In genomic region chr1:230502306-230502705, GRCh38 we compare ENCODE assay signal across 31 cellular contexts.
"Had no signal": no experiment of that assay in that cellular context is flagged by ENCODE, and none has a peak within 500 bp of the region (broad histone marks: within the 10 kb centered on the region; RNA-seq: fewer than 3 reads in every experiment).

No MANE protein-coding gene starts in this region.

- DNase-seq: activated CD4-positive, alpha-beta T cell treated with anti-CD3 and anti-CD28 coated beads for 48 hours; activated CD4-positive, alpha-beta T cell treated with anti-CD3 and anti-CD28 coated beads, Interleukin-2, amount 50 U/mL, for 48 hours; activated CD8-positive, alpha-beta memory T cell treated with anti-CD3 and anti-CD28 coated beads, Interleukin-2, amount 50 U/mL, for 4 hours; activated effector memory CD4-positive, alpha-beta T cell treated with anti-CD3 and anti-CD28 coated beads, Interleukin-2, amount 50 U/mL, for 16 hours; activated naive CD4-positive, alpha-beta T cell treated with anti-CD3 and anti-CD28 coated beads for 36 hours; activated naive CD8-positive, alpha-beta T cell treated with anti-CD3 and anti-CD28 coated beads, Interleukin-2, amount 10 ng/mL, durations not matched to agents 7 days and 5 days; activated T-cell treated with anti-CD3 and anti-CD28 coated beads, Interleukin-2, amount 50 U/mL, for 1 hour; brain microvascular endothelial cell; endodermal cell; esophagus squamous epithelium; foreskin melanocyte; left ventricle myocardium inferior; naive thymus-derived CD4-positive, alpha-beta T cell; nucleus accumbens; retina; stimulated activated CD4-positive, alpha-beta T cell treated with anti-CD3 and anti-CD28 coated beads, Interleukin-1b, Interleukin-23, amount 100 ng/mL, for 48 hours; stimulated activated CD4-positive, alpha-beta T cell treated with anti-CD3 and anti-CD28 coated beads, Interleukin-4, amount 100 ng/mL, for 4 hours; stimulated activated CD8-positive, alpha-beta memory T cell treated with anti-CD3 and anti-CD28 coated beads, Interleukin-4, amount 100 ng/mL, for 48 hours; stomach; thyroid gland; upper lobe of left lung; WERI-Rb-1 had no signal

- H3K4me3 ChIP-seq: ascending aorta, esophagus squamous epithelium, left ventricle myocardium inferior, pancreas, prostate gland, stomach, thyroid gland, upper lobe of left lung, vagina had no signal

- H3K36me3 Mint-ChIP-seq: activated naive CD8-positive, alpha-beta T cell treated with anti-CD3 and anti-CD28 coated beads, Interleukin-2, amount 10 ng/mL, durations not matched to agents 7 days and 5 days; naive thymus-derived CD4-positive, alpha-beta T cell; stimulated activated memory B cell treated with anti-CD40 and anti-IgM and Interleukin-4, amounts not matched to agents 10 μg/mL and 1 μg/mL and 100 μg/mL, for 72 hours had no signal

- H3K4me1 ChIP-seq: ascending aorta, left ventricle myocardium inferior, prostate gland, upper lobe of left lung had no signal

- H3K27me3 ChIP-seq: ascending aorta, brain microvascular endothelial cell, pancreas, stomach, thyroid gland, upper lobe of left lung, vagina had no signal

- H3K36me3 ChIP-seq: ascending aorta, brain microvascular endothelial cell, esophagus squamous epithelium, left ventricle myocardium inferior, pancreas, prostate gland, stomach, thyroid gland, upper lobe of left lung, vagina, WERI-Rb-1 had no signal

- H3K27ac ChIP-seq: ascending aorta, brain microvascular endothelial cell, esophagus squamous epithelium, left ventricle myocardium inferior, prostate gland, stomach, thyroid gland, upper lobe of left lung, vagina, WERI-Rb-1 had no signal

- H3K27ac Mint-ChIP-seq: activated naive CD4-positive, alpha-beta T cell treated with anti-CD3 and anti-CD28 coated beads for 36 hours; activated naive CD8-positive, alpha-beta T cell treated with anti-CD3 and anti-CD28 coated beads, Interleukin-2, amount 10 ng/mL, durations not matched to agents 7 days and 5 days; activated T-helper 1 cell treated with anti-CD3 and anti-CD28 coated beads, Interleukin-12 subunit alpha, Interleukin-12 subunit beta, Interleukin-2, Interleukin-4 antibody, amounts not matched to agents 30 ng/mL and 10 ng/mL and 1 ng/mL, durations not matched to agents 14 hours and 24 hours and 36 hours; endodermal cell; naive thymus-derived CD4-positive, alpha-beta T cell; stimulated activated memory B cell treated with anti-CD40 and anti-IgM and Interleukin-4, amounts not matched to agents 10 μg/mL and 1 μg/mL and 100 μg/mL, for 72 hours had no signal

- H3K4me3 Mint-ChIP-seq: activated naive CD4-positive, alpha-beta T cell treated with anti-CD3 and anti-CD28 coated beads for 36 hours; activated naive CD8-positive, alpha-beta T cell treated with anti-CD3 and anti-CD28 coated beads, Interleukin-2, amount 10 ng/mL, durations not matched to agents 7 days and 5 days; activated T-helper 1 cell treated with anti-CD3 and anti-CD28 coated beads, Interleukin-12 subunit alpha, Interleukin-12 subunit beta, Interleukin-2, Interleukin-4 antibody, amounts not matched to agents 30 ng/mL and 10 ng/mL and 1 ng/mL, durations not matched to agents 14 hours and 24 hours and 36 hours; endodermal cell; naive thymus-derived CD4-positive, alpha-beta T cell; neural crest cell; stimulated activated memory B cell treated with anti-CD40 and anti-IgM and Interleukin-4, amounts not matched to agents 10 μg/mL and 1 μg/mL and 100 μg/mL, for 72 hours had no signal

- ATAC-seq: activated CD4-positive, CD25-positive, alpha-beta regulatory T cell treated with anti-CD3 and anti-CD28 coated beads, Interleukin-2, amount 50 U/mL, for 24 hours; naive thymus-derived CD4-positive, alpha-beta T cell; sciatic nerve; stimulated activated memory B cell treated with anti-CD40 and anti-IgM and Interleukin-4, amounts not matched to agents 10 μg/mL and 1 μg/mL and 100 μg/mL, for 72 hours had no signal

- H3K9me3 Mint-ChIP-seq: activated naive CD4-positive, alpha-beta T cell treated with anti-CD3 and anti-CD28 coated beads for 36 hours; activated naive CD8-positive, alpha-beta T cell treated with anti-CD3 and anti-CD28 coated beads, Interleukin-2, amount 10 ng/mL, durations not matched to agents 7 days and 5 days; activated T-helper 1 cell treated with anti-CD3 and anti-CD28 coated beads, Interleukin-12 subunit alpha, Interleukin-12 subunit beta, Interleukin-2, Interleukin-4 antibody, amounts not matched to agents 30 ng/mL and 10 ng/mL and 1 ng/mL, durations not matched to agents 14 hours and 24 hours and 36 hours; naive thymus-derived CD4-positive, alpha-beta T cell; stimulated activated memory B cell treated with anti-CD40 and anti-IgM and Interleukin-4, amounts not matched to agents 10 μg/mL and 1 μg/mL and 100 μg/mL, for 72 hours had no signal

- H3K9me3 ChIP-seq: ascending aorta, esophagus squamous epithelium, left ventricle myocardium inferior, pancreas, prostate gland, stomach, thyroid gland, upper lobe of left lung, vagina had no signal
